In the genomic region with DNA sequence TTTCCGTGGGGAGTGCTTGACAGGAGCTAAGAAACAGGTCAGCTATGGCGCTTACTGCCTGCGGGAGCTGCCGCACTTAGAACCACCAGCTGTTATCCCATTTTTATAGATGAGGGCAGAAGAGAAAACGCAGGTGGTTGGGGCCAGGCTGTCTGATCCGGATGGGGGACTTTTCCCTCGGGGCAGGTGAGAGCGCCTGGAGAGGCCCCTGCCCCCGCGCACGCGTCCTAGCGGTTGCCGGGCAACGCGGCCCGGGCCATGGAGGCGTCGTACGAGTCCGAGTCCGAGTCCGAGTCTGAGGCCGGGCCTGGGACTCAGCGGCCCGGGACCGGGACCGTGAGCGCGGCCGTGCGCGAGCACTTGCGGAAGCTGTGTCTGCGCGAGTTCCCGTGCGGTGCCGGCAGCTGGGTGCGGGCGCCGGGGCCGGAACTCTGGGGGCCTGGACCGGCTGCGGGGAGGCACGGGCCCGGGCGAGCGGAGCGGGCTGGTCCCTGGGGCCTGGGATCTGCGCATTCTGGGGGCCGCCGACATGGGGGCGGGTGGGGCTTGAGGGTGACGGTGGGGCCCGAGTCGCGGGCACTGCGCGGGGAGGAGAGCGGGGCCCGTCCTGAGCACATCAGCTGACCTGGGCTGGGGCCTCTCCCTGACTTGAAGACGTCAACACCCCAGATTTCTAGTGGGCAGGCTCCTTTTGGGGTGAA, we compare ENCODE assay signal across 7 cellular contexts. TPM values are rescaled to one million over a fixed set of nuclear protein-coding genes. Genes with fewer than 3 reads are reported as not detected.
A peak's percentile ranks its signal among the peaks of the same experiment; 100 is the strongest.
DNase-seq lines count a peak whose midpoint lies in the region; ATAC-seq and TF ChIP-seq lines count a peak whose summit lies in the region.

A gene with protein sequence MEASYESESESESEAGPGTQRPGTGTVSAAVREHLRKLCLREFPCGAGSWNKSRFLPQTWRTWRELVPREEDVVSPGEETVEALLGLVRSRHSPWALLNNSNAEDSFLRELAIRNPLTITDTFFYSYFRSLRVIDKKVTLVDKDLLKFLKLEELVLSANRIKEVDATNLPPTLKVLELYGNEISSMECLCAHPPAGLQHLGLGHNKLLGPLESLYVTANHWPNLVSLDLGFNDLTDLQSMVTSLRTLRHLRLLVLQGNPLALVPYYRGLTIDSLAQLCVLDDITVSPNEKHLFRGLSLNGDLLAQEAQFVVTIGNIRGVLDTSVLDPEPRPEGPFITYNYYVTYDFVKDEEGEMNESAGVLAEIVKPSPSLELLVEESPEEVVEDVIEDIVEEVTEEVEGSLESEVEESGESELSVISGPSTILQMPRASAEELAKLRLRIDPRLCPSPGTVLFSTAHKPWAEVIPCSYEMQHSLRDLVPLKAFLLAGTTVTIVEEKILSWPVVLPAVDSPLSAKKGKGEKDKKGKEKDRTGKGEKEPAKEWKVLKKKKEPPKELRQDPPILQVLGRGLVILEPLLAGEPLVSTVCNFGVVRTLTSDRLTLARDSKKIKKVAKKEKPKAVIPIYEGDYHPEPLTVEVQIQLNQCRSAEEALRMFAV (plus strand): TSS at position 237 of the 701 bp plus-strand sequence. CDS start 22 bp downstream, at position 259.

- in situ Hi-C loops in brain microvascular endothelial cell (cut with HindIII; ENCODE audit: low pct_ligation_motif_present, low sequenced_read_pairs), result no loop called here

- peak within 1 kb of the TSS; percentile 68 for H2AFZ ChIP-seq in PC-3 (ENCODE audit: low read length)

- no peaks in the 10 kb centered on the region for H4K20me1 ChIP-seq in PC-3 (ENCODE audit: low read length)

- H3K9ac ChIP-seq in PC-3 (ENCODE audit: low read length), result no peak within 1 kb of the TSS

- DNase-seq in GM20000 (ENCODE audit: low spot score) (peak; percentile 67), PC-3 (no peak), brain microvascular endothelial cell (no peak), kidney epithelial cell (ENCODE audit: low read depth) (no peak), amniotic stem cell (lab: John Stamatoyannopoulos, UW) (no peak)
- peak; percentile 49 for DNase-seq in stimulated activated CD8-positive, alpha-beta memory T cell treated with anti-CD3 and anti-CD28 coated beads, Interleukin-4, amount 100 ng/mL, for 48 hours

- peak within 1 kb of the TSS; percentile 74 for H3K4me2 ChIP-seq in PC-3 (ENCODE audit: low read length)

- CTCF ChIA-PET in PC-3 (lab: Charles Lee), result no interaction called here

- H3K9me3 ChIP-seq in PC-3 (ENCODE audit: low read length), result no peaks in the 10 kb centered on the region

- H3K27ac ChIP-seq in PC-3 (ENCODE audit: low read length) (no peak within 1 kb of the TSS), brain microvascular endothelial cell (no peak within 1 kb of the TSS)

- no peaks in the 10 kb centered on the region for H3F3A ChIP-seq in PC-3 (ENCODE audit: low read length, unreplicated experiment)

- no peaks in the 10 kb centered on the region for H3K9me2 ChIP-seq in PC-3 (replicated peaks; ENCODE audit: low read length)

- POLR2A ChIA-PET in PC-3 (lab: Charles Lee; ENCODE audit: unreplicated experiment), result no interaction called here

- intact Hi-C loops in PC-3 (cut with micrococcal nuclease), result no loop called here

- BruUV-seq in PC-3 (replicated peaks; lab: Mats Ljungman, UMichigan), result no TSS peak

- TF ChIP-seq CTCF in GM20000 (IDR thresholded peaks at IDR 0.05; ENCODE audit: extremely low read depth, missing control alignments) (no peak), PC-3 (conservative IDR thresholded peaks at IDR 0.05; ENCODE audit: low read depth, low read length) (no peak), brain microvascular endothelial cell (IDR thresholded peaks at IDR 0.05; ENCODE audit: low read depth, low read length, missing control alignments) (no peak), kidney epithelial cell (IDR thresholded peaks at IDR 0.05; ENCODE audit: insufficient read depth, low read length, poor library complexity, severe bottlenecking) (no peak)

- no peaks in the 10 kb centered on the region for H3K4me1 ChIP-seq in PC-3 (ENCODE audit: insufficient read depth, low read length)

- H3K4me3 ChIP-seq in PC-3 (ENCODE audit: low read length) (peak within 1 kb of the TSS; percentile 60), brain microvascular endothelial cell (ENCODE audit: low read depth, low read length) (peak within 1 kb of the TSS; percentile 54), kidney epithelial cell (ENCODE audit: low read depth, low read length) (peak within 1 kb of the TSS; percentile 43)

- H3K79me2 ChIP-seq in PC-3 (ENCODE audit: low read length), result no peaks in the 10 kb centered on the region

- H3K27me3 ChIP-seq in PC-3 (ENCODE audit: low read length), result no peaks in the 10 kb centered on the region
- no peaks in the 10 kb centered on the region for H3K27me3 ChIP-seq in brain microvascular endothelial cell (replicated peaks)
- H3K27me3 ChIP-seq in kidney epithelial cell (ENCODE audit: control insufficient read depth, insufficient read depth, low read length), result no peaks in the 10 kb centered on the region

- ATAC-seq in PC-3 (peak; percentile 66), HG03457 (IDR thresholded peaks at IDR 0.05; ENCODE audit: unreplicated experiment) (no peak)

- no peaks in the 10 kb centered on the region for H3K36me3 ChIP-seq in PC-3 (ENCODE audit: low read depth, low read length)
- no peaks in the 10 kb centered on the region for H3K36me3 ChIP-seq in brain microvascular endothelial cell (replicated peaks)
- H3K36me3 ChIP-seq in kidney epithelial cell (ENCODE audit: control insufficient read depth, insufficient read depth, low read length), result no peaks in the 10 kb centered on the region

RNA-seq across cellular contexts. Expression of the gene that starts here (rescaled TPM):
- total RNA-seq in PC-3 (2014; rRNA removed) (0.66 TPM in 1 of 2 replicates, not detected in the other), kidney epithelial cell (0.75 and 2.5 TPM in 2 replicates)

Comparison
In these comparisons a context has a peak if more than half of its experiments do, and no peak if none do; other contexts are left out.
1. Peak in ATAC-seq, H3K4me3 ChIP-seq and H3K4me2 ChIP-seq in PC-3; RNA of the gene not detected or under 1 TPM.
2. DNase-seq: peak in GM20000 (single experiment) and stimulated activated CD8-positive, alpha-beta memory T cell treated with anti-CD3 and anti-CD28 coated beads, Interleukin-4, amount 100 ng/mL, for 48 hours (single experiment); none in PC-3 (single experiment), brain microvascular endothelial cell (single experiment), kidney epithelial cell (single experiment) and amniotic stem cell (single experiment).
3. Peak in every context shown above with its lines, with median percentiles within 50 percentile points of each other: H3K4me3 ChIP-seq.